ENCODE assay signal across 25 cellular contexts in genomic region chr9:112654282-112654681, GRCh38.
"Had no signal": no experiment of that assay in that cellular context is flagged by ENCODE, and none has a peak within 500 bp of the region (broad histone marks: within the 10 kb centered on the region; RNA-seq: fewer than 3 reads in every experiment).

No MANE protein-coding gene starts in this region.

- H3K27me3 Mint-ChIP-seq: brain; effector memory CD8-positive, alpha-beta T cell; stimulated activated naive CD8-positive, alpha-beta T cell treated with anti-CD3 and anti-CD28 coated beads, Interleukin-15, amount 100 ng/mL, for 72 hours; T-cell had no signal

- H3K4me1 Mint-ChIP-seq: brain; nephron; stimulated activated naive CD8-positive, alpha-beta T cell treated with anti-CD3 and anti-CD28 coated beads, Interleukin-15, amount 100 ng/mL, for 72 hours; T-cell had no signal

- ATAC-seq: activated CD8-positive, alpha-beta T cell treated with anti-CD3 and anti-CD28 coated beads, Interleukin-2, amount 10 ng/mL, durations not matched to agents 7 days and 5 days; activated naive CD4-positive, alpha-beta T cell treated with anti-CD3 and anti-CD28 coated beads, Interleukin-2, amount 50 U/mL, for 72 hours; effector memory CD8-positive, alpha-beta T cell; left lung; pancreas; psoas muscle; right cardiac atrium; stimulated activated naive CD8-positive, alpha-beta T cell treated with anti-CD3 and anti-CD28 coated beads, Interleukin-15, amount 100 ng/mL, for 72 hours; T-cell had no signal

- H3K4me3 ChIP-seq: esophagus muscularis mucosa, hepatocyte, left lung, pancreas, psoas muscle, tibial artery had no signal

- H3K27me3 ChIP-seq: esophagus muscularis mucosa, hepatocyte, left lung, pancreas, tibial artery had no signal

- H3K4me1 ChIP-seq: esophagus muscularis mucosa, left lung, pancreas, psoas muscle, tibial artery had no signal

- H3K9me3 ChIP-seq: pancreas had no signal

- H3K27ac ChIP-seq: esophagus muscularis mucosa, hepatocyte, left lung, pancreas, psoas muscle, tibial artery, VCaP had no signal

- H3K36me3 ChIP-seq: pancreas had no signal

- H3K4me3 Mint-ChIP-seq: activated CD8-positive, alpha-beta T cell treated with anti-CD3 and anti-CD28 coated beads, Interleukin-2, amount 10 ng/mL, durations not matched to agents 7 days and 5 days; brain; effector memory CD8-positive, alpha-beta T cell; nephron; stimulated activated naive CD8-positive, alpha-beta T cell treated with anti-CD3 and anti-CD28 coated beads, Interleukin-15, amount 100 ng/mL, for 72 hours; T-cell; T-helper 2 cell treated with Interferon-gamma antibody and Interleukin-4, amounts not matched to agents 5 μg/mL and 100 μg/mL, for 36 hours had no signal

- DNase-seq: activated CD4-positive, alpha-beta T cell treated with anti-CD3 and anti-CD28 coated beads for 1 hour; activated CD4-positive, alpha-beta T cell treated with anti-CD3 and anti-CD28 coated beads, Interleukin-2, amount 50 U/mL, for 1 hour; activated CD8-positive, alpha-beta T cell treated with anti-CD3 and anti-CD28 coated beads, Interleukin-2, amount 10 ng/mL, durations not matched to agents 7 days and 5 days; activated gamma-delta T cell treated with Interleukin-2 at 50 U/mL for 16 hours; activated T-cell treated with anti-CD3 and anti-CD28 coated beads, Interleukin-2, amount 50 U/mL, for 1 hour; aorta; caudate nucleus; dermis blood vessel endothelial cell; effector memory CD8-positive, alpha-beta T cell; glutamatergic neuron; kidney glomerular epithelial cell; left lung; pancreas; psoas muscle; right cardiac atrium; stimulated activated naive CD8-positive, alpha-beta T cell treated with anti-CD3 and anti-CD28 coated beads, Interleukin-15, amount 100 ng/mL, for 72 hours; T-cell; tibial artery had no signal

- H3K27ac Mint-ChIP-seq: activated CD8-positive, alpha-beta T cell treated with anti-CD3 and anti-CD28 coated beads, Interleukin-2, amount 10 ng/mL, durations not matched to agents 7 days and 5 days; activated naive CD4-positive, alpha-beta T cell treated with anti-CD3 and anti-CD28 coated beads, Interleukin-2, amount 50 U/mL, for 72 hours; effector memory CD8-positive, alpha-beta T cell; nephron; T-cell; T-helper 2 cell treated with Interferon-gamma antibody and Interleukin-4, amounts not matched to agents 5 μg/mL and 100 μg/mL, for 36 hours had no signal
